ENCODE assay signal across 8 cellular contexts in genomic region chr9:95127249-95128176, GRCh38.
DNase-seq lines count a peak whose midpoint lies in the region; ATAC-seq and TF ChIP-seq lines count a peak whose summit lies in the region.

No MANE protein-coding gene starts in this region.

- DNase-seq in RPMI7951 (ENCODE audit: low read depth) (peak; percentile 76), fibroblast of the conjunctiva (ENCODE audit: low read depth) (peak; percentile 57), NCI-H1417 treated with DMSO at 0.1 percent for 48 hours (lab: John Stamatoyannopoulos, UW) (no peak)
- peak; percentile 52 for DNase-seq in activated T-helper 2 cell treated with anti-CD3 and anti-CD28 coated beads, Interferon-gamma antibody, Interleukin-2, Interleukin-4, amounts not matched to agents 10 μg/mL and 5 μg/mL and 100 μg/mL, durations not matched to agents 14 hours and 24 hours and 36 hours (ENCODE audit: low spot score)

- H3K4me1 Mint-ChIP-seq in activated T-helper 2 cell treated with anti-CD3 and anti-CD28 coated beads, Interferon-gamma antibody, Interleukin-2, Interleukin-4, amounts not matched to agents 10 μg/mL and 5 μg/mL and 100 μg/mL, durations not matched to agents 14 hours and 24 hours and 36 hours (ENCODE audit: low read depth) = peaks cover 7% of the 10 kb centered on the region
- peaks cover 34% of the 10 kb centered on the region for H3K4me1 Mint-ChIP-seq in nephron
- peaks cover 6% of the 10 kb centered on the region for H3K4me1 Mint-ChIP-seq in stimulated activated memory B cell treated with anti-CD40 and anti-IgM and Interleukin-4, amounts not matched to agents 10 μg/mL and 1 μg/mL and 100 μg/mL, for 72 hours

- H3K27ac Mint-ChIP-seq in activated T-helper 2 cell treated with anti-CD3 and anti-CD28 coated beads, Interferon-gamma antibody, Interleukin-2, Interleukin-4, amounts not matched to agents 10 μg/mL and 5 μg/mL and 100 μg/mL, durations not matched to agents 14 hours and 24 hours and 36 hours = no peak overlapping the region
- H3K27ac Mint-ChIP-seq in nephron = peak overlapping the region in 2 of 3 experiments; percentile 17 to 30
- H3K27ac Mint-ChIP-seq in stimulated activated memory B cell treated with anti-CD40 and anti-IgM and Interleukin-4, amounts not matched to agents 10 μg/mL and 1 μg/mL and 100 μg/mL, for 72 hours = no peak overlapping the region

- H3K9me3 Mint-ChIP-seq in activated T-helper 2 cell treated with anti-CD3 and anti-CD28 coated beads, Interferon-gamma antibody, Interleukin-2, Interleukin-4, amounts not matched to agents 10 μg/mL and 5 μg/mL and 100 μg/mL, durations not matched to agents 14 hours and 24 hours and 36 hours = no peaks in the 10 kb centered on the region
- H3K9me3 Mint-ChIP-seq in nephron = no peaks in the 10 kb centered on the region
- no peaks in the 10 kb centered on the region for H3K9me3 Mint-ChIP-seq in stimulated activated memory B cell treated with anti-CD40 and anti-IgM and Interleukin-4, amounts not matched to agents 10 μg/mL and 1 μg/mL and 100 μg/mL, for 72 hours

- H3K36me3 ChIP-seq in ES-I3 (ENCODE audit: insufficient read depth, low read length) = no peaks in the 10 kb centered on the region

- no peaks in the 10 kb centered on the region for H3K36me3 Mint-ChIP-seq in activated T-helper 2 cell treated with anti-CD3 and anti-CD28 coated beads, Interferon-gamma antibody, Interleukin-2, Interleukin-4, amounts not matched to agents 10 μg/mL and 5 μg/mL and 100 μg/mL, durations not matched to agents 14 hours and 24 hours and 36 hours (ENCODE audit: low read depth)
- H3K36me3 Mint-ChIP-seq in nephron (ENCODE audit: low read depth) = peaks cover 6% of the 10 kb centered on the region
- peaks cover 9% of the 10 kb centered on the region for H3K36me3 Mint-ChIP-seq in stimulated activated memory B cell treated with anti-CD40 and anti-IgM and Interleukin-4, amounts not matched to agents 10 μg/mL and 1 μg/mL and 100 μg/mL, for 72 hours

- peaks cover 32% of the 10 kb centered on the region for H3K4me1 ChIP-seq in ES-I3 (ENCODE audit: insufficient read depth, low read length)

- intact Hi-C loops in activated T-helper 2 cell treated with anti-CD3 and anti-CD28 coated beads, Interferon-gamma antibody, Interleukin-2, Interleukin-4, amounts not matched to agents 10 μg/mL and 5 μg/mL and 100 μg/mL, durations not matched to agents 14 hours and 24 hours and 36 hours (cut with micrococcal nuclease) = loop anchor here (1.0 kb wide), 2 partner anchors 401 to 446 kb away; partner anchors contain the start of gene AOPEP

- TF ChIP-seq CTCF in nephron (IDR thresholded peaks at IDR 0.05; ENCODE audit: unreplicated experiment in 3 of 3) = peak; percentile 95 to 97 (median 96)

- peak overlapping the region; percentile 49; the same call in 1 of the 2 replicates for H3K9ac ChIP-seq in ES-I3 (ENCODE audit: low read depth, low read length)

- ATAC-seq in HG03159 (IDR thresholded peaks at IDR 0.05; ENCODE audit: unreplicated experiment) = peak; percentile 65
- peak; percentile 81 for ATAC-seq in stimulated activated memory B cell treated with anti-CD40 and anti-IgM and Interleukin-4, amounts not matched to agents 10 μg/mL and 1 μg/mL and 100 μg/mL, for 72 hours

- no peak overlapping the region for H3K4me3 Mint-ChIP-seq in activated T-helper 2 cell treated with anti-CD3 and anti-CD28 coated beads, Interferon-gamma antibody, Interleukin-2, Interleukin-4, amounts not matched to agents 10 μg/mL and 5 μg/mL and 100 μg/mL, durations not matched to agents 14 hours and 24 hours and 36 hours (ENCODE audit: low read depth)
- H3K4me3 Mint-ChIP-seq in nephron = peak overlapping the region; percentile 69 to 75 (median 69)
- no peak overlapping the region for H3K4me3 Mint-ChIP-seq in stimulated activated memory B cell treated with anti-CD40 and anti-IgM and Interleukin-4, amounts not matched to agents 10 μg/mL and 1 μg/mL and 100 μg/mL, for 72 hours

- H3K27me3 Mint-ChIP-seq in activated T-helper 2 cell treated with anti-CD3 and anti-CD28 coated beads, Interferon-gamma antibody, Interleukin-2, Interleukin-4, amounts not matched to agents 10 μg/mL and 5 μg/mL and 100 μg/mL, durations not matched to agents 14 hours and 24 hours and 36 hours (ENCODE audit: low read depth) = no peaks in the 10 kb centered on the region
- no peaks in the 10 kb centered on the region for H3K27me3 Mint-ChIP-seq in nephron (ENCODE audit: low read depth)
- no peaks in the 10 kb centered on the region for H3K27me3 Mint-ChIP-seq in stimulated activated memory B cell treated with anti-CD40 and anti-IgM and Interleukin-4, amounts not matched to agents 10 μg/mL and 1 μg/mL and 100 μg/mL, for 72 hours

- H3K9me3 ChIP-seq in ES-I3 (ENCODE audit: control insufficient read depth, insufficient read depth, low read length) = no peaks in the 10 kb centered on the region

Comparison
In these comparisons a context has a peak if more than half of its experiments do, and no peak if none do; other contexts are left out.
1. H3K27ac Mint-ChIP-seq: peak in nephron (2 of 3); none in activated T-helper 2 cell treated with anti-CD3 and anti-CD28 coated beads, Interferon-gamma antibody, Interleukin-2, Interleukin-4, amounts not matched to agents 10 μg/mL and 5 μg/mL and 100 μg/mL, durations not matched to agents 14 hours and 24 hours and 36 hours (single experiment) and stimulated activated memory B cell treated with anti-CD40 and anti-IgM and Interleukin-4, amounts not matched to agents 10 μg/mL and 1 μg/mL and 100 μg/mL, for 72 hours (single experiment).
2. H3K4me3 Mint-ChIP-seq: peak in nephron (3 of 3); none in activated T-helper 2 cell treated with anti-CD3 and anti-CD28 coated beads, Interferon-gamma antibody, Interleukin-2, Interleukin-4, amounts not matched to agents 10 μg/mL and 5 μg/mL and 100 μg/mL, durations not matched to agents 14 hours and 24 hours and 36 hours (single experiment) and stimulated activated memory B cell treated with anti-CD40 and anti-IgM and Interleukin-4, amounts not matched to agents 10 μg/mL and 1 μg/mL and 100 μg/mL, for 72 hours (single experiment).